Comparison of ENCODE assay signal across 30 cellular contexts in genomic region chr5:158392753-158393152, GRCh38.
DNase-seq lines count a peak whose midpoint lies in the region; ATAC-seq, FAIRE-seq and TF ChIP-seq lines count a peak whose summit lies in the region.
"Had no signal": no experiment of that assay in that cellular context is flagged by ENCODE, and none has a peak within 500 bp of the region (broad histone marks: within the 10 kb centered on the region; RNA-seq: fewer than 3 reads in every experiment).

No MANE protein-coding gene starts in this region.

- POLR2A ChIA-PET in GM12878 (lab: Charles Lee) = interaction anchor here (0.6 kb wide), 1 partner anchor 140 kb away, joined by 10 read pairs; no protein-coding TSS in a partner anchor

- CTCF ChIA-PET in GM12878 (lab: Yijun Ruan, JAX) = interaction anchor here (0.9 kb wide), 1 partner anchor 14 kb away, joined by 3 read pairs; no protein-coding TSS in a partner anchor

- TF ChIP-seq CTCF in GM12878 (IDR thresholded peaks at IDR 0.05 in 2 of 3, conservative IDR thresholded peaks at IDR 0.05 in 1 of 3; ENCODE audit: control insufficient read depth in 2 of 3, extremely low read depth in 1 of 3, insufficient read depth in 1 of 3, low read depth in 3 of 3, low read length in 3 of 3) (no peak), right lobe of liver (IDR thresholded peaks at IDR 0.05) (no peak)

- DNase-seq in GM19239 (ENCODE audit: insufficient read length, low spot score) = no peak
- DNase-seq in GM12878 (ENCODE audit: low read depth, low spot score) = no peak
- DNase-seq in right lobe of liver = no peak
- no peak for DNase-seq in activated naive CD4-positive, alpha-beta T cell (lab: John Stamatoyannopoulos, UW)
- no peak for DNase-seq in activated CD8-positive, alpha-beta memory T cell treated with anti-CD3 and anti-CD28 coated beads, Interleukin-2, amount 50 U/mL, for 48 hours
- DNase-seq: AML-193; C1 segment of cervical spinal cord; CD4-positive, alpha-beta memory T cell; COR-L47; DMS79; EL; GDM1; GOT3; HFFc6; KBM-7; MV-4-11; NCI-H1105; NCI-H146; NCI-H1930; NCI-H2227 treated with DMSO at 0.1 percent for 48 hours; NCI-H82; NK-92 treated with Interleukin-12 subunit alpha and Interleukin-12 subunit beta, amount 100 ng/mL, for 24 hours; Right ventricle myocardium superior; RPMI8226; T-cell had no signal

- ATAC-seq in GM12878 (peak; percentile 50), right lobe of liver (peak; percentile 66 to 92 (median 78)), GM19035 (IDR thresholded peaks at IDR 0.05; ENCODE audit: unreplicated experiment) (no peak)
- ATAC-seq: T-cell had no signal

- H3K27me3 ChIP-seq in ACC112 (ENCODE audit: insufficient read depth, low read length) (no peaks in the 10 kb centered on the region), GM12878 (replicated peaks in 1 of 2; ENCODE audit: control insufficient read depth in 2 of 2, insufficient read depth in 2 of 2, low read length in 1 of 2) (no peaks in the 10 kb centered on the region), right lobe of liver (no peaks in the 10 kb centered on the region)

- peak overlapping the region; percentile 81 for H3K27ac ChIP-seq in ACC112 (ENCODE audit: low read depth, low read length)
- no peak overlapping the region for H3K27ac ChIP-seq in GM12878 (ENCODE audit: control insufficient read depth, insufficient read depth)
- no peak overlapping the region for H3K27ac ChIP-seq in right lobe of liver

- H3K4me3 ChIP-seq in ACC112 (ENCODE audit: low read depth, low read length) = no peak overlapping the region
- H3K4me3 ChIP-seq in GM12878 = no peak overlapping the region
- H3K4me3 ChIP-seq in right lobe of liver = no peak overlapping the region
- H3K4me3 ChIP-seq: HAP-1 had no signal

- H3K36me3 ChIP-seq in ACC112 (ENCODE audit: insufficient read depth, low read length) (no peaks in the 10 kb centered on the region), GM12878 (ENCODE audit: control insufficient read depth in 2 of 2, insufficient read depth in 2 of 2, low read length in 1 of 2) (no peaks in the 10 kb centered on the region), right lobe of liver (no peaks in the 10 kb centered on the region)
- H3K36me3 ChIP-seq: HAP-1 had no signal

- H2AFZ ChIP-seq in ACC112 (ENCODE audit: low read length, unreplicated experiment) = peak overlapping the region; percentile 40
- H2AFZ ChIP-seq in GM12878 (ENCODE audit: control insufficient read depth, low read depth, low read length) = no peak overlapping the region

- H3K79me2 ChIP-seq in ACC112 (ENCODE audit: control insufficient read depth, insufficient read depth, low read length, unreplicated experiment) = no peaks in the 10 kb centered on the region
- H3K79me2 ChIP-seq in GM12878 (ENCODE audit: control insufficient read depth, insufficient read depth, low read length) = no peaks in the 10 kb centered on the region

- TF ChIP-seq POLR2A in GM12878 (IDR thresholded peaks at IDR 0.05; ENCODE audit: low read depth, low read length) = no peak
- TF ChIP-seq POLR2A in right lobe of liver (IDR thresholded peaks at IDR 0.05) = no peak

- H4K20me1 ChIP-seq in GM12878 (ENCODE audit: control insufficient read depth, insufficient read depth) = no peaks in the 10 kb centered on the region

- BruUV-seq in GM12878 (replicated peaks; lab: Mats Ljungman, UMichigan) = no TSS peak

- H3K9me3 ChIP-seq in GM12878 (replicated peaks; ENCODE audit: control insufficient read depth, insufficient read depth, low read length) (no peaks in the 10 kb centered on the region), right lobe of liver (no peaks in the 10 kb centered on the region)
- H3K9me3 ChIP-seq: HAP-1 had no signal

- H3K9ac ChIP-seq in GM12878 (ENCODE audit: control insufficient read depth, insufficient read depth, low read length) = no peak overlapping the region

- H3K4me1 ChIP-seq in ACC112 (ENCODE audit: control insufficient read depth, insufficient read depth, low read length, unreplicated experiment) = peaks cover 46% of the 10 kb centered on the region
- no peaks in the 10 kb centered on the region for H3K4me1 ChIP-seq in GM12878 (ENCODE audit: control insufficient read depth, insufficient read depth, low read length)
- H3K4me1 ChIP-seq in right lobe of liver = peaks cover 0 to 21% (median 6%) of the 10 kb centered on the region in 4 donors
- H3K4me1 ChIP-seq: HAP-1 had no signal

- TF ChIP-seq RAD21 in GM12878 (IDR thresholded peaks at IDR 0.05; ENCODE audit: insufficient read depth, low read depth, low read length) = no peak

- WGBS in GM12878 (ENCODE audit: insufficient coverage, insufficient replicate concordance, low lambda C conversion rate, missing lambda C conversion rate) = 87% methylated on average over 2 of the region's 2 CpGs
- 3% methylated on average over 2 of the region's 2 CpGs for WGBS in right lobe of liver (ENCODE audit: insufficient coverage, low coverage, low lambda C conversion rate, missing lambda C conversion rate)

- peak; percentile 61 for FAIRE-seq in GM19239 (lab: Jason Lieb, UNC)
- FAIRE-seq in GM12878 (lab: Jason Lieb, UNC) = no peak
- FAIRE-seq: A204.1, HTR-8/SVneo had no signal

- no peak overlapping the region for H3K4me2 ChIP-seq in GM12878 (ENCODE audit: control insufficient read depth, insufficient read depth)

- SMC1A ChIA-PET in GM12878 (lab: Charles Lee; ENCODE audit: uncharacterized antibody, unreplicated experiment) = interaction anchor here (0.9 to 2.5 kb wide), 8 partner anchors 10 to 39 kb away, joined by 3 to 7 read pairs (median 3); no protein-coding TSS in a partner anchor

- intact Hi-C loops in GM12878 (cut with micrococcal nuclease; ENCODE audit: unreplicated experiment) = loop anchor here (10.0 kb wide), 1 partner anchor 712 kb away; no protein-coding TSS in a partner anchor
- intact Hi-C loops in right lobe of liver (cut with DNase I) = no loop called here

- in situ Hi-C loops in GM12878 (cut with MboI) = no loop called here

- RAD21 ChIA-PET in GM12878 (lab: Charles Lee; ENCODE audit: unreplicated experiment) = interaction anchor here (0.8 kb wide), 1 partner anchor 42 kb away, joined by 3 read pairs; no protein-coding TSS in a partner anchor

- TF ChIP-seq EP300 in GM12878 (IDR thresholded peaks at IDR 0.05; ENCODE audit: borderline replicate concordance in 1 of 2, control insufficient read depth in 1 of 2, low read depth in 2 of 2, low read length in 2 of 2) = no peak

TF ChIP-seq in GM12878, 131 proteins besides CTCF, POLR2A, EP300 and RAD21:
- TF ChIP-seq SKIL (IDR thresholded peaks at IDR 0.05; ENCODE audit: low read depth, poor library complexity, severe bottlenecking) = no peak
- no peak for TF ChIP-seq GATAD2B (conservative IDR thresholded peaks at IDR 0.05; ENCODE audit: low read depth)
- no peak for TF ChIP-seq PAX8 (IDR thresholded peaks at IDR 0.05)
- TF ChIP-seq ZNF384 (IDR thresholded peaks at IDR 0.05; ENCODE audit: borderline replicate concordance, low read depth, low read length) = no peak
- TF ChIP-seq SIX5 (IDR thresholded peaks at IDR 0.05; ENCODE audit: low read depth, low read length, severe bottlenecking) = no peak
